25 cellular contexts compared by ENCODE assay signal in the genomic region with DNA sequence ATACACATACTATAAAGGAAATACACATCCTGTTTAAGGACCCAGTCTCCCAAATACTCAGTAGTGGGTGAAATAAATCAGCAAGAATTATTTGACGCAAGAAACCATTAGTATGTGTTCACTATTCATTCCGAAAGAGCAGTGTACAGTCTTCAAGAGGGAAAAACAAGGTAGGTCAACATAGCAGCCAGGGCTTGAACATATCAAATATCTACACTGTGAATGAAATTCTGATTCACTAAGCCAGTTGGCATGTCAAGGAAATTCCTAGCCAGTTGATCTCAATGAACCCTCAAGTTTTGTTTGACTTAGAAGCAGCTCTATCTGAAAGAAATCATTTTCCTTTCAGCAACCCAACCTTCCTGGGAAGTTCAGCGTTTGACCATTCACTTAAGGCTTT.
"Had no signal": no experiment of that assay in that cellular context is flagged by ENCODE, and none has a peak within 500 bp of the region (broad histone marks: within the 10 kb centered on the region; RNA-seq: fewer than 3 reads in every experiment).

No MANE protein-coding gene starts in this region.

- H3K4me1 ChIP-seq: SJSA1 had no signal

- DNase-seq: Kasumi-1, MV-4-11, NCI-H1048, NCI-H1105, NCI-H1417, NCI-H1436 treated with DMSO at 0.1 percent for 48 hours, NCI-H1694, NCI-H187 treated with DMSO at 0.1 percent for 48 hours, NCI-H2029 treated with DMSO at 0.1 percent for 48 hours, NCI-H2171, NCI-H226, NCI-H446, NCI-H510A, NCI-H524 treated with DMSO at 0.1 percent for 48 hours, NCI-H69, NCI-H774, Right ventricle myocardium superior, RPMI8226, SIG-M5 had no signal

- H3K4me3 ChIP-seq: K562, SJSA1, SK-N-MC had no signal

- ATAC-seq: HepG2, K562 had no signal

- H3K27me3 ChIP-seq: SJSA1 had no signal

- H3K27ac ChIP-seq: KMS-11, SJSA1, SK-N-MC had no signal

- FAIRE-seq: HepG2, K562, RCC 7860 had no signal

- H3K9me3 ChIP-seq: SJSA1 had no signal

- H3K36me3 ChIP-seq: SJSA1 had no signal
